10 cellular contexts compared by ENCODE assay signal in the genomic region with DNA sequence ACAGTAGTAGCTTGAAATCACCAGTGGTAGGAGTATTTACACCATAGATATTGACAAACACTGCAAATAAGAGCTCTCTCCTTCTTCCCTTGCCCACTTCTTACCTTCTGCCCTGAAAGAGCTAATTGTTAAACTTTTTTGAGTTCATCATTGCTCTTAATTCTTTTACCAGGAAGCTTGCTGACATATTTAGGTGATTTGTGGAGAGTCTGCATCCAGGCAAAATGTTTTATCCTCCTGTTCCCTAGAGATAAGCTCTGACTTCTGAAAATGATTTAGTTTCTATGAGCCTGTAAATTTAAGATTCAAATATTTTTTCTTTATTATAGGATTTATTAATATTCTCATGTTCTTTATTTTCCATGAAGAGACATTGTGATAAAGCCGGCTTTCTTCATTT.
"Had no signal": no experiment of that assay in that cellular context is flagged by ENCODE, and none has a peak within 500 bp of the region (broad histone marks: within the 10 kb centered on the region; RNA-seq: fewer than 3 reads in every experiment).

No MANE protein-coding gene starts in this region.

- DNase-seq: GOT3, H7, HFFc6, IMR-90, Karpas-422, KBM-7 had no signal

- H3K4me3 ChIP-seq: HAP-1 had no signal

- H3K36me3 ChIP-seq: HAP-1 had no signal

- H3K9me3 ChIP-seq: HAP-1 had no signal

- H3K9ac ChIP-seq: KMS-11 had no signal

- FAIRE-seq: HTR-8/SVneo had no signal

- H3K27ac ChIP-seq: KMS-11 had no signal

- H3K4me2 ChIP-seq: KMS-11 had no signal

- ATAC-seq: HCT116 had no signal
